1 cellular context compared by ENCODE assay signal in genomic region chr6:129709451-129709908, GRCh38.
TF ChIP-seq lines count a peak whose summit lies in the region.

No MANE protein-coding gene starts in this region.

TF ChIP-seq in H1, 55 proteins besides CTCF, POLR2A, EP300 and RAD21 (continued from another document):
- TF ChIP-seq, protein P1, sequence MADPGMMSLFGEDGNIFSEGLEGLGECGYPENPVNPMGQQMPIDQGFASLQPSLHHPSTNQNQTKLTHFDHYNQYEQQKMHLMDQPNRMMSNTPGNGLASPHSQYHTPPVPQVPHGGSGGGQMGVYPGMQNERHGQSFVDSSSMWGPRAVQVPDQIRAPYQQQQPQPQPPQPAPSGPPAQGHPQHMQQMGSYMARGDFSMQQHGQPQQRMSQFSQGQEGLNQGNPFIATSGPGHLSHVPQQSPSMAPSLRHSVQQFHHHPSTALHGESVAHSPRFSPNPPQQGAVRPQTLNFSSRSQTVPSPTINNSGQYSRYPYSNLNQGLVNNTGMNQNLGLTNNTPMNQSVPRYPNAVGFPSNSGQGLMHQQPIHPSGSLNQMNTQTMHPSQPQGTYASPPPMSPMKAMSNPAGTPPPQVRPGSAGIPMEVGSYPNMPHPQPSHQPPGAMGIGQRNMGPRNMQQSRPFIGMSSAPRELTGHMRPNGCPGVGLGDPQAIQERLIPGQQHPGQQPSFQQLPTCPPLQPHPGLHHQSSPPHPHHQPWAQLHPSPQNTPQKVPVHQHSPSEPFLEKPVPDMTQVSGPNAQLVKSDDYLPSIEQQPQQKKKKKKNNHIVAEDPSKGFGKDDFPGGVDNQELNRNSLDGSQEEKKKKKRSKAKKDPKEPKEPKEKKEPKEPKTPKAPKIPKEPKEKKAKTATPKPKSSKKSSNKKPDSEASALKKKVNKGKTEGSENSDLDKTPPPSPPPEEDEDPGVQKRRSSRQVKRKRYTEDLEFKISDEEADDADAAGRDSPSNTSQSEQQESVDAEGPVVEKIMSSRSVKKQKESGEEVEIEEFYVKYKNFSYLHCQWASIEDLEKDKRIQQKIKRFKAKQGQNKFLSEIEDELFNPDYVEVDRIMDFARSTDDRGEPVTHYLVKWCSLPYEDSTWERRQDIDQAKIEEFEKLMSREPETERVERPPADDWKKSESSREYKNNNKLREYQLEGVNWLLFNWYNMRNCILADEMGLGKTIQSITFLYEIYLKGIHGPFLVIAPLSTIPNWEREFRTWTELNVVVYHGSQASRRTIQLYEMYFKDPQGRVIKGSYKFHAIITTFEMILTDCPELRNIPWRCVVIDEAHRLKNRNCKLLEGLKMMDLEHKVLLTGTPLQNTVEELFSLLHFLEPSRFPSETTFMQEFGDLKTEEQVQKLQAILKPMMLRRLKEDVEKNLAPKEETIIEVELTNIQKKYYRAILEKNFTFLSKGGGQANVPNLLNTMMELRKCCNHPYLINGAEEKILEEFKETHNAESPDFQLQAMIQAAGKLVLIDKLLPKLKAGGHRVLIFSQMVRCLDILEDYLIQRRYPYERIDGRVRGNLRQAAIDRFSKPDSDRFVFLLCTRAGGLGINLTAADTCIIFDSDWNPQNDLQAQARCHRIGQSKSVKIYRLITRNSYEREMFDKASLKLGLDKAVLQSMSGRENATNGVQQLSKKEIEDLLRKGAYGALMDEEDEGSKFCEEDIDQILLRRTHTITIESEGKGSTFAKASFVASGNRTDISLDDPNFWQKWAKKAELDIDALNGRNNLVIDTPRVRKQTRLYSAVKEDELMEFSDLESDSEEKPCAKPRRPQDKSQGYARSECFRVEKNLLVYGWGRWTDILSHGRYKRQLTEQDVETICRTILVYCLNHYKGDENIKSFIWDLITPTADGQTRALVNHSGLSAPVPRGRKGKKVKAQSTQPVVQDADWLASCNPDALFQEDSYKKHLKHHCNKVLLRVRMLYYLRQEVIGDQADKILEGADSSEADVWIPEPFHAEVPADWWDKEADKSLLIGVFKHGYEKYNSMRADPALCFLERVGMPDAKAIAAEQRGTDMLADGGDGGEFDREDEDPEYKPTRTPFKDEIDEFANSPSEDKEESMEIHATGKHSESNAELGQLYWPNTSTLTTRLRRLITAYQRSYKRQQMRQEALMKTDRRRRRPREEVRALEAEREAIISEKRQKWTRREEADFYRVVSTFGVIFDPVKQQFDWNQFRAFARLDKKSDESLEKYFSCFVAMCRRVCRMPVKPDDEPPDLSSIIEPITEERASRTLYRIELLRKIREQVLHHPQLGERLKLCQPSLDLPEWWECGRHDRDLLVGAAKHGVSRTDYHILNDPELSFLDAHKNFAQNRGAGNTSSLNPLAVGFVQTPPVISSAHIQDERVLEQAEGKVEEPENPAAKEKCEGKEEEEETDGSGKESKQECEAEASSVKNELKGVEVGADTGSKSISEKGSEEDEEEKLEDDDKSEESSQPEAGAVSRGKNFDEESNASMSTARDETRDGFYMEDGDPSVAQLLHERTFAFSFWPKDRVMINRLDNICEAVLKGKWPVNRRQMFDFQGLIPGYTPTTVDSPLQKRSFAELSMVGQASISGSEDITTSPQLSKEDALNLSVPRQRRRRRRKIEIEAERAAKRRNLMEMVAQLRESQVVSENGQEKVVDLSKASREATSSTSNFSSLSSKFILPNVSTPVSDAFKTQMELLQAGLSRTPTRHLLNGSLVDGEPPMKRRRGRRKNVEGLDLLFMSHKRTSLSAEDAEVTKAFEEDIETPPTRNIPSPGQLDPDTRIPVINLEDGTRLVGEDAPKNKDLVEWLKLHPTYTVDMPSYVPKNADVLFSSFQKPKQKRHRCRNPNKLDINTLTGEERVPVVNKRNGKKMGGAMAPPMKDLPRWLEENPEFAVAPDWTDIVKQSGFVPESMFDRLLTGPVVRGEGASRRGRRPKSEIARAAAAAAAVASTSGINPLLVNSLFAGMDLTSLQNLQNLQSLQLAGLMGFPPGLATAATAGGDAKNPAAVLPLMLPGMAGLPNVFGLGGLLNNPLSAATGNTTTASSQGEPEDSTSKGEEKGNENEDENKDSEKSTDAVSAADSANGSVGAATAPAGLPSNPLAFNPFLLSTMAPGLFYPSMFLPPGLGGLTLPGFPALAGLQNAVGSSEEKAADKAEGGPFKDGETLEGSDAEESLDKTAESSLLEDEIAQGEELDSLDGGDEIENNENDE (IDR thresholded peaks at IDR 0.05; ENCODE audit: insufficient replicate concordance, low read length) = no peak
- no peak for TF ChIP-seq GTF2F1 (IDR thresholded peaks at IDR 0.05; ENCODE audit: borderline replicate concordance, low read depth, low read length)
- TF ChIP-seq RNF2 (IDR thresholded peaks at IDR 0.05; ENCODE audit: borderline replicate concordance, low read depth, low read length, missing control alignments, poor library complexity, severe bottlenecking) = no peak
- TF ChIP-seq TAF1 (IDR thresholded peaks at IDR 0.05; ENCODE audit: low read depth, low read length) = no peak
- no peak for TF ChIP-seq CBX5 (IDR thresholded peaks at IDR 0.05; ENCODE audit: low read depth, low read length)
- no peak for TF ChIP-seq MAFK (IDR thresholded peaks at IDR 0.05; ENCODE audit: low read depth, low read length)
